8 cellular contexts compared by ENCODE assay signal in the genomic region with DNA sequence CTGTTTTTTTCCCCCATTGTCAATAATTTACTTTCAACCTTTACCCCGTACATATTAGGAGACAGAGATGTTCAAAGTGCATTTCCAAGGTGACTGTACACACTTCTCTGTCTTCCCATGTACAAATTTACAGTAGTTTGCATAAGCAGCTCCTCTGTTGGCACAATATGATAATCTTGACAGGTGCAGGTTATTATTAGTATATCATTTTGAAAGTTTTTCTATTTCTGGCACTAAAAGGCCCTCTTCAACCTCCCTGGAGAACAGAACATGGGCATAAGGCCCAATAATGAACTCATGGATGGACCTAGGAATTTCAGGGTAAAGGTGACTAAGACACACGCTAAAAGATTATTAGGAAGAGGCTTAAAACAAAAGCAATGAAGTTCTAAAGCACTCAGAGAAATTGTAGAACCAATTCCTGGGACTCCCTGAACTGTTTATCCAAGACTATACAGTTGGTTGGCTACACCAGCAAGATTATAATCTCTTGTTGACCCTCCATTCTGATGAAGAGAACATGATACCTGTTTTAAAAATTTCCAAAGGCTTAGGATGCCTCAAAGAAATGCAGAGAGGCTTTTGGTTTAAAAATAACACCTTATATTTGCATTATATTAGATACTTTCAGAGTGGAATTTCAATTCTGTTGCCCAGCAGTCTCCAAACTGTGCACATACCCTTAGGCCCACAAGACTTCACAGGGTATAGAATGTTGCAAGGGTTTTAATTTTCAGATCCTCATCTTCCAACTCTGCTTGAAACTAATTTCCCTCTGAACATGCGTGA. TPM values are rescaled to one million over a fixed set of nuclear protein-coding genes. Genes with fewer than 3 reads are reported as not detected.
DNase-seq lines count a peak whose midpoint lies in the region; ATAC-seq and TF ChIP-seq lines count a peak whose summit lies in the region.

No MANE protein-coding gene starts in this region.

- ATAC-seq in omental fat pad (ENCODE audit: low FRiP score): peak; percentile 23

- no peak for TF ChIP-seq CTCF in epithelial cell of esophagus (IDR thresholded peaks at IDR 0.05; ENCODE audit: insufficient read depth, low read depth, low read length, missing control alignments)
- TF ChIP-seq CTCF in omental fat pad (IDR thresholded peaks at IDR 0.05): no peak
- TF ChIP-seq CTCF in BE2C (IDR thresholded peaks at IDR 0.05; ENCODE audit: low read depth, low read length): no peak

- H3K9me3 ChIP-seq in BE2C: no peaks in the 10 kb centered on the region

- H3K4me1 ChIP-seq in BE2C: no peaks in the 10 kb centered on the region

- no peaks in the 10 kb centered on the region for H3K27me3 ChIP-seq in BE2C

- DNase-seq in NCI-H345 treated with DMSO at 0.1 percent for 48 hours (lab: John Stamatoyannopoulos, UW; ENCODE audit: unreplicated experiment) (peak; percentile 34), NCI-H345 (lab: John Stamatoyannopoulos, UW) (no peak), NCI-H526 treated with DMSO at 0.1 percent for 48 hours (lab: John Stamatoyannopoulos, UW) (peak; percentile 93), epithelial cell of esophagus (ENCODE audit: low read depth) (no peak), omental fat pad (ENCODE audit: low spot score) (no peak), BE2C (no peak), NCI-H128 (lab: John Stamatoyannopoulos, UW; ENCODE audit: unreplicated experiment) (no peak), activated gamma-delta T cell treated with Interleukin-2 at 50 U/mL for 16 hours (no peak)

- H3K4me3 ChIP-seq in epithelial cell of esophagus (ENCODE audit: low read length) (peak overlapping the region; percentile 65), BE2C (ENCODE audit: low read depth, low read length) (no peak overlapping the region)

- no peaks in the 10 kb centered on the region for H3K36me3 ChIP-seq in BE2C

RNA-seq across cellular contexts. Expression of a gene that starts 1.1 kb away (rescaled TPM):
- 10 to 100 TPM; 18.1 to 47.3 (median 22.9) TPM for total RNA-seq in omental fat pad
- 8.8 TPM for polyA plus RNA-seq in BE2C (2012; ENCODE audit: insufficient read depth, insufficient read length, low read depth)

Comparison
In these comparisons a context has a peak if more than half of its experiments do, and no peak if none do; other contexts are left out.
1. DNase-seq: peak in NCI-H345 treated with DMSO at 0.1 percent for 48 hours (single experiment) and NCI-H526 treated with DMSO at 0.1 percent for 48 hours (single experiment); none in NCI-H345 (single experiment), epithelial cell of esophagus (single experiment), omental fat pad (single experiment), BE2C (single experiment), NCI-H128 (single experiment) and activated gamma-delta T cell treated with Interleukin-2 at 50 U/mL for 16 hours (single experiment).